Comparison of ENCODE assay signal across 8 cellular contexts in genomic region chr12:6056406-6057211, GRCh38.
DNase-seq lines count a peak whose midpoint lies in the region; TF ChIP-seq lines count a peak whose summit lies in the region.

No MANE protein-coding gene starts in this region.

- H3K9me3 ChIP-seq in duodenal mucosa (ENCODE audit: control insufficient read depth in 1 of 2, low read length in 2 of 2) (no peaks in the 10 kb centered on the region), parathyroid adenoma (ENCODE audit: control insufficient read depth, low read length) (no peaks in the 10 kb centered on the region), GM23248 (ENCODE audit: low read depth) (no peaks in the 10 kb centered on the region)

- no peaks in the 10 kb centered on the region; the same call in none of the 2 replicates for H3K27me3 ChIP-seq in GM06990 (replicated peaks; ENCODE audit: control insufficient read depth, insufficient read depth, low read length)
- H3K27me3 ChIP-seq in duodenal mucosa (ENCODE audit: control insufficient read depth in 1 of 2, insufficient read depth in 2 of 2, low read length in 2 of 2), result peaks cover 4 to 15% of the 10 kb centered on the region in 2 donors
- H3K27me3 ChIP-seq in parathyroid adenoma (ENCODE audit: control insufficient read depth, insufficient read depth, low read length), result no peaks in the 10 kb centered on the region
- H3K27me3 ChIP-seq in GM23248 (replicated peaks; ENCODE audit: insufficient read depth), result no peaks in the 10 kb centered on the region

- 69 to 81% methylated on average over 38 to 58 of the region's 58 CpGs for WGBS in GM23248 (ENCODE audit: low coverage in 1 of 2, low lambda C conversion rate in 2 of 2, missing lambda C conversion rate in 2 of 2), 2 experiments

- H3K27ac ChIP-seq in duodenal mucosa (ENCODE audit: low read depth, low read length), result no peak overlapping the region
- H3K27ac ChIP-seq in parathyroid adenoma, result no peak overlapping the region
- no peak overlapping the region for H3K27ac ChIP-seq in GM23248

- TF ChIP-seq CTCF in GM06990 (IDR thresholded peaks at IDR 0.05; ENCODE audit: insufficient read depth, low read length, poor library complexity, severe bottlenecking), result peak; percentile 25
- TF ChIP-seq CTCF in parathyroid adenoma (IDR thresholded peaks at IDR 0.05), result no peak

- peak overlapping the region; percentile 37 for H3K4me2 ChIP-seq in parathyroid adenoma (ENCODE audit: low read length)
- H3K4me2 ChIP-seq in GM23248 (ENCODE audit: unreplicated experiment), result no peak overlapping the region

- no peaks in the 10 kb centered on the region for H4K20me1 ChIP-seq in GM23248 (ENCODE audit: insufficient read depth)

- no peaks in the 10 kb centered on the region for H3F3A ChIP-seq in GM23248 (ENCODE audit: insufficient read depth)

- in situ Hi-C loops in GM23248 (cut with MboI), result no loop called here

- intact Hi-C loops in posterior vena cava (cut with DNase I), result no loop called here

- H3K9ac ChIP-seq in duodenal mucosa (ENCODE audit: low read depth in 1 of 2, low read length in 2 of 2), result peak overlapping the region in 1 of 2 donors; percentile 43
- no peak overlapping the region for H3K9ac ChIP-seq in parathyroid adenoma
- H3K9ac ChIP-seq in GM23248, result no peak overlapping the region

- H3K4me3 ChIP-seq in GM06990 (replicated peaks; ENCODE audit: low read depth, low read length) (no peak overlapping the region), duodenal mucosa (ENCODE audit: low read depth in 1 of 2, low read length in 2 of 2) (peak overlapping the region; percentile 44 to 49), parathyroid adenoma (ENCODE audit: low read depth, low read length) (no peak overlapping the region), GM23248 (no peak overlapping the region)

- DNase-seq in GM06990 (ENCODE audit: extremely low read depth, insufficient read length), result no peak
- DNase-seq in NCI-H82 (lab: John Stamatoyannopoulos, UW), result peak; percentile 72
- DNase-seq in activated CD4-positive, CD25-positive, alpha-beta regulatory T cell (lab: John Stamatoyannopoulos, UW), result no peak
- no peak for DNase-seq in posterior vena cava (ENCODE audit: low spot score)
- DNase-seq in GM23248, result no peak
- DNase-seq in AG20443 (ENCODE audit: low spot score), result no peak

- no peaks in the 10 kb centered on the region for H3K79me2 ChIP-seq in parathyroid adenoma
- H3K79me2 ChIP-seq in GM23248 (ENCODE audit: insufficient read depth), result no peaks in the 10 kb centered on the region

- H3K9me2 ChIP-seq in GM23248 (ENCODE audit: insufficient read depth), result no peaks in the 10 kb centered on the region

- H3K36me3 ChIP-seq in GM06990 (ENCODE audit: control insufficient read depth, insufficient read depth, low read length) (no peaks in the 10 kb centered on the region), duodenal mucosa (ENCODE audit: control insufficient read depth in 1 of 2, insufficient read depth in 2 of 2, low read length in 2 of 2) (no peaks in the 10 kb centered on the region), parathyroid adenoma (ENCODE audit: control insufficient read depth, insufficient read depth, low read length) (no peaks in the 10 kb centered on the region), GM23248 (ENCODE audit: low read depth) (no peaks in the 10 kb centered on the region)

- H2AFZ ChIP-seq in parathyroid adenoma (peak overlapping the region; percentile 68), GM23248 (no peak overlapping the region)

- H3K4me1 ChIP-seq in duodenal mucosa (ENCODE audit: control insufficient read depth in 1 of 2, insufficient read depth in 2 of 2, low read length in 2 of 2), result peaks cover 12 to 17% of the 10 kb centered on the region in 2 donors
- no peaks in the 10 kb centered on the region for H3K4me1 ChIP-seq in parathyroid adenoma
- H3K4me1 ChIP-seq in GM23248 (ENCODE audit: insufficient read depth), result peaks cover 15% of the 10 kb centered on the region

Comparison
In these comparisons a context has a peak if more than half of its experiments do, and no peak if none do; other contexts are left out.
1. H3K4me3 ChIP-seq: peak in duodenal mucosa (2 of 2); none in GM06990 (single experiment), parathyroid adenoma (single experiment) and GM23248 (single experiment).